ENCODE assay signal across 19 cellular contexts in genomic region chr2:18975506-18975905, GRCh38.
A peak's percentile ranks its signal among the peaks of the same experiment; 100 is the strongest.
DNase-seq lines count a peak whose midpoint lies in the region; ATAC-seq, FAIRE-seq and TF ChIP-seq lines count a peak whose summit lies in the region.
"Had no signal": no experiment of that assay in that cellular context is flagged by ENCODE, and none has a peak within 500 bp of the region (broad histone marks: within the 10 kb centered on the region; RNA-seq: fewer than 3 reads in every experiment).

No MANE protein-coding gene starts in this region.

- no peak for FAIRE-seq in small intestine (lab: Jason Lieb, UNC)
- FAIRE-seq: D721Med, TTC549 had no signal

- no peak overlapping the region for H3K18ac ChIP-seq in H9 (ENCODE audit: insufficient read length, low read depth, low read length)

- no peak overlapping the region for H2BK120ac ChIP-seq in H9 (ENCODE audit: low read depth, low read length, poor library complexity, severe bottlenecking)

- no peak overlapping the region for H3K56ac ChIP-seq in H9 (ENCODE audit: insufficient read length, low read depth, low read length)

- no peak overlapping the region for H4K5ac ChIP-seq in H9 (ENCODE audit: insufficient read length, low read depth, low read length)

- no peak overlapping the region for H4K8ac ChIP-seq in H9 (replicated peaks; ENCODE audit: insufficient read length, low read depth, low read length)

- H3K9me3 Mint-ChIP-seq in HFFc6, result no peaks in the 10 kb centered on the region
- H3K9me3 Mint-ChIP-seq in H9, result no peaks in the 10 kb centered on the region
- H3K9me3 Mint-ChIP-seq: endodermal cell had no signal

- H3K27me3 Mint-ChIP-seq in HFFc6 (ENCODE audit: insufficient read depth), result no peaks in the 10 kb centered on the region; the same call in 1 of the 2 replicates
- H3K27me3 Mint-ChIP-seq in H9 (ENCODE audit: low read depth), result no peaks in the 10 kb centered on the region

- H3K9me2 ChIP-seq in hepatocyte (replicated peaks; ENCODE audit: insufficient read depth), result no peaks in the 10 kb centered on the region

- H2BK12ac ChIP-seq in H9 (ENCODE audit: insufficient read length, low read depth, low read length), result no peak overlapping the region

- H3K36me3 ChIP-seq in hepatocyte (replicated peaks; ENCODE audit: insufficient read depth, low read depth), result no peaks in the 10 kb centered on the region
- H3K36me3 ChIP-seq in skeletal muscle satellite cell (ENCODE audit: insufficient read depth, low read length), result no peaks in the 10 kb centered on the region
- no peaks in the 10 kb centered on the region for H3K36me3 ChIP-seq in small intestine (ENCODE audit: control insufficient read depth in 2 of 2, insufficient read depth in 2 of 2, low read length in 2 of 2)
- H3K36me3 ChIP-seq: HAP-1 had no signal

- H4K20me1 ChIP-seq in hepatocyte (ENCODE audit: insufficient read depth, poor library complexity, severe bottlenecking) (no peaks in the 10 kb centered on the region), H9 (ENCODE audit: control insufficient read depth, insufficient read depth, insufficient read length) (no peaks in the 10 kb centered on the region)

- H4K91ac ChIP-seq in H9 (ENCODE audit: insufficient read length, low read depth, low read length), result no peak overlapping the region

- H3K4ac ChIP-seq in H9 (ENCODE audit: low read depth, low read length), result no peak overlapping the region

- H3K79me1 ChIP-seq in H9 (ENCODE audit: insufficient read depth, low read depth, low read length, poor library complexity, severe bottlenecking), result no peaks in the 10 kb centered on the region

- H3K4me2 ChIP-seq in hepatocyte (peak overlapping the region; percentile 65), skeletal muscle satellite cell (ENCODE audit: low read length) (peak overlapping the region; percentile 62), H9 (ENCODE audit: insufficient read depth, insufficient read length, low read length) (no peak overlapping the region)
- H3K4me2 ChIP-seq: KMS-11 had no signal

- peak overlapping the region; percentile 86 for H3K4me3 Mint-ChIP-seq in HFFc6
- no peak overlapping the region for H3K4me3 Mint-ChIP-seq in H9
- H3K4me3 Mint-ChIP-seq: B cell, endodermal cell had no signal

- peak overlapping the region; percentile 97 for H3K27ac Mint-ChIP-seq in HFFc6
- 0 out of 7 replicates have a peak overlapping the region, but pooled peaks of 1 of the 3 experiments have one; percentile 34 for H3K27ac Mint-ChIP-seq in H9
- H3K27ac Mint-ChIP-seq: B cell, endodermal cell had no signal

- H3T11ph ChIP-seq in H9 (ENCODE audit: low read length), result no peak overlapping the region

- 46% methylated on average over 6 of the region's 6 CpGs for WGBS in hepatocyte (ENCODE audit: low lambda C conversion rate, missing lambda C conversion rate)
- 76 to 85% (median 82%) methylated on average over 6 of the region's 6 CpGs for WGBS in small intestine, 3 donors
- WGBS in H9 (ENCODE audit: extremely low coverage, insufficient read length, low lambda C conversion rate), result no CpG with 5 or more reads among the region's 6 CpGs

- no peak overlapping the region for H2BK5ac ChIP-seq in H9 (ENCODE audit: insufficient read length, low read length)

- ATAC-seq in HG03442 (IDR thresholded peaks at IDR 0.05; ENCODE audit: unreplicated experiment), result no peak

- no peak overlapping the region for H3K23ac ChIP-seq in H9 (ENCODE audit: insufficient read length, low read depth, low read length)

- no peak overlapping the region for H3K14ac ChIP-seq in H9 (ENCODE audit: insufficient read depth, low read length)

- H2BK15ac ChIP-seq in H9 (ENCODE audit: low read depth, low read length), result no peak overlapping the region

- TF ChIP-seq CTCF in HFFc6 (IDR thresholded peaks at IDR 0.05) (no peak), VCaP (conservative IDR thresholded peaks at IDR 0.05) (no peak), hepatocyte (IDR thresholded peaks at IDR 0.05; ENCODE audit: poor library complexity) (no peak), H9 (conservative IDR thresholded peaks at IDR 0.05) (no peak)

- peaks cover 31% of the 10 kb centered on the region for H3K4me1 ChIP-seq in hepatocyte (ENCODE audit: insufficient read depth)
- peaks cover 25% of the 10 kb centered on the region for H3K4me1 ChIP-seq in skeletal muscle satellite cell (ENCODE audit: control insufficient read depth, insufficient read depth, low read length)
- H3K4me1 ChIP-seq in small intestine (ENCODE audit: control insufficient read depth in 2 of 2, insufficient read depth in 1 of 2, low read depth in 1 of 2, low read length in 1 of 2), result no peaks in the 10 kb centered on the region
- H3K4me1 ChIP-seq in H9 (ENCODE audit: insufficient read depth, low read length), result no peaks in the 10 kb centered on the region; the same call in 1 of the 2 replicates
- H3K4me1 ChIP-seq: HAP-1 had no signal

- no peaks in the 10 kb centered on the region for H3K79me2 ChIP-seq in hepatocyte
- no peaks in the 10 kb centered on the region for H3K79me2 ChIP-seq in H9 (ENCODE audit: insufficient read depth, low read length)

- H3K27me3 ChIP-seq in hepatocyte (no peaks in the 10 kb centered on the region), skeletal muscle satellite cell (ENCODE audit: control insufficient read depth, insufficient read depth, low read length) (no peaks in the 10 kb centered on the region), small intestine (ENCODE audit: control insufficient read depth in 2 of 2, insufficient read depth in 2 of 2, low read length in 2 of 2) (no peaks in the 10 kb centered on the region), H9 (ENCODE audit: insufficient read depth, low read length) (no peaks in the 10 kb centered on the region)

- no peak overlapping the region for H2AK5ac ChIP-seq in H9 (ENCODE audit: insufficient read length, low read length)

- no peak overlapping the region for H2AFZ ChIP-seq in hepatocyte
- no peak overlapping the region for H2AFZ ChIP-seq in H9 (ENCODE audit: low read length)

- H3K36me3 Mint-ChIP-seq in HFFc6 (ENCODE audit: low read depth), result 0 out of 2 replicates have a peak, but pooled peaks cover 5% of the 10 kb centered on the region
- H3K36me3 Mint-ChIP-seq in H9 (ENCODE audit: insufficient read depth in 1 of 3, low read depth in 3 of 3), result no peaks in the 10 kb centered on the region

- H3K4me1 Mint-ChIP-seq in HFFc6 (ENCODE audit: low read depth), result peaks cover 47% of the 10 kb centered on the region
- peaks cover 21 to 22% of the 10 kb centered on the region in 2 experiments for H3K4me1 Mint-ChIP-seq in H9
- H3K4me1 Mint-ChIP-seq: endodermal cell had no signal

- no peak overlapping the region for H2BK20ac ChIP-seq in H9 (ENCODE audit: low read depth, low read length, poor library complexity, severe bottlenecking)

- H3K23me2 ChIP-seq in H9 (ENCODE audit: insufficient read length, low read depth, low read length, poor library complexity, severe bottlenecking), result no peaks in the 10 kb centered on the region

- H3K9ac ChIP-seq in skeletal muscle satellite cell (ENCODE audit: low read depth, low read length) (peak overlapping the region; percentile 49), H9 (ENCODE audit: extremely low read depth, insufficient read length, low read length) (no peak overlapping the region)
- H3K9ac ChIP-seq: KMS-11 had no signal

- DNase-seq in HFFc6 (no peak), hepatocyte (ENCODE audit: low spot score) (no peak), small intestine (no peak), H9 (no peak), mucosa of gallbladder (ENCODE audit: low spot score) (no peak)
- DNase-seq: anterior cingulate cortex; endodermal cell; NCI-H1105; NCI-H69; occipital lobe; stimulated activated CD4-positive, alpha-beta T cell treated with anti-CD3 and anti-CD28 coated beads, Interleukin-2, amount 100 ng/mL, for 48 hours had no signal

- H3K27ac ChIP-seq in VCaP, result peak overlapping the region; percentile 64
- peak overlapping the region; percentile 92 for H3K27ac ChIP-seq in hepatocyte
- H3K27ac ChIP-seq in small intestine (ENCODE audit: low read depth in 1 of 2, low read length in 1 of 2), result peak overlapping the region in 1 of 2 donors; percentile 60
- no peak overlapping the region for H3K27ac ChIP-seq in H9 (ENCODE audit: insufficient read length, low read depth, low read length)
- H3K27ac ChIP-seq: KMS-11 had no signal

- H3K4me3 ChIP-seq in hepatocyte, result no peak overlapping the region
- peak overlapping the region; percentile 31 for H3K4me3 ChIP-seq in skeletal muscle satellite cell (ENCODE audit: low read length)
- H3K4me3 ChIP-seq in small intestine (ENCODE audit: low read depth in 1 of 2, low read length in 2 of 2), result no peak overlapping the region
- H3K4me3 ChIP-seq: HAP-1 had no signal

- no peaks in the 10 kb centered on the region for H3K9me3 ChIP-seq in hepatocyte (ENCODE audit: low read depth)
- no peaks in the 10 kb centered on the region for H3K9me3 ChIP-seq in skeletal muscle satellite cell (replicated peaks; ENCODE audit: low read length)
- no peaks in the 10 kb centered on the region for H3K9me3 ChIP-seq in small intestine (ENCODE audit: control insufficient read depth, low read depth)
- no peaks in the 10 kb centered on the region for H3K9me3 ChIP-seq in H9 (ENCODE audit: control insufficient read depth, low read depth, low read length)
- H3K9me3 ChIP-seq: HAP-1 had no signal
